23 cellular contexts compared by ENCODE assay signal in genomic region chr10:33325929-33326328, GRCh38. TPM values are rescaled to one million over a fixed set of nuclear protein-coding genes. Genes with fewer than 3 reads are reported as not detected.
DNase-seq lines count a peak whose midpoint lies in the region; ATAC-seq and TF ChIP-seq lines count a peak whose summit lies in the region.
"Had no signal": no experiment of that assay in that cellular context is flagged by ENCODE, and none has a peak within 500 bp of the region (broad histone marks: within the 10 kb centered on the region; RNA-seq: fewer than 3 reads in every experiment).

No MANE protein-coding gene starts in this region.

- H3K4me3 Mint-ChIP-seq in HFFc6 (peak overlapping the region; percentile 37), nephron (peak overlapping the region; percentile 6 to 23 (median 13)), T-helper 17 cell (no peak overlapping the region)
- H3K4me3 Mint-ChIP-seq: T-helper 1 cell treated with Interleukin-12 subunit alpha and Interleukin-12 subunit beta and Interleukin-4 antibody, amounts not matched to agents 30 μg/mL and 1 μg/mL, for 36 hours had no signal

- ATAC-seq in SK-N-SH treated with all-trans-retinoic acid at 6 μM for 48 hours: peak; percentile 74
- no peak for ATAC-seq in T-helper 17 cell
- no peak for ATAC-seq in sciatic nerve
- ATAC-seq: lower lobe of right lung, pancreas had no signal

- no peaks in the 10 kb centered on the region for H3K27me3 Mint-ChIP-seq in HFFc6 (ENCODE audit: insufficient read depth)
- no peaks in the 10 kb centered on the region for H3K27me3 Mint-ChIP-seq in nephron (ENCODE audit: low read depth)
- peaks cover 49% of the 10 kb centered on the region for H3K27me3 Mint-ChIP-seq in T-helper 17 cell

- H3K9me3 Mint-ChIP-seq in HFFc6 (no peaks in the 10 kb centered on the region), nephron (no peaks in the 10 kb centered on the region)
- H3K9me3 Mint-ChIP-seq: T-helper 1 cell treated with Interleukin-12 subunit alpha and Interleukin-12 subunit beta and Interleukin-4 antibody, amounts not matched to agents 30 μg/mL and 1 μg/mL, for 36 hours had no signal

- H3K36me3 Mint-ChIP-seq in HFFc6 (ENCODE audit: low read depth) (peaks cover 64% of the 10 kb centered on the region), nephron (ENCODE audit: low read depth) (peaks cover 80% of the 10 kb centered on the region), T-helper 17 cell (ENCODE audit: low read depth) (no peaks in the 10 kb centered on the region)

- peak; percentile 8 for DNase-seq in DMS 273 (lab: John Stamatoyannopoulos, UW; ENCODE audit: unreplicated experiment)
- DNase-seq in DMS 273 treated with DMSO at 0.1 percent for 48 hours (lab: John Stamatoyannopoulos, UW): no peak
- no peak for DNase-seq in HFFc6
- no peak for DNase-seq in activated CD4-positive, alpha-beta T cell treated with anti-CD3 and anti-CD28 coated beads, Interleukin-2, amount 50 U/mL, for 4 hours
- no peak for DNase-seq in T-helper 17 cell
- no peak for DNase-seq in sciatic nerve (ENCODE audit: low spot score)
- DNase-seq: activated CD4-positive, alpha-beta T cell treated with anti-CD3 and anti-CD28 coated beads, Interleukin-2, amount 50 U/mL, for 48 hours; activated gamma-delta T cell treated with Interleukin-2 at 50 U/mL for 16 hours; amniotic stem cell; dorsolateral prefrontal cortex; GM23248; lower lobe of right lung; NCI-H1105; NCI-H2227 treated with DMSO at 0.1 percent for 48 hours; pancreas; stimulated activated CD4-positive, alpha-beta T cell treated with anti-CD3 and anti-CD28 coated beads, Interleukin-4, amount 100 ng/mL, for 24 hours; stomach; upper lobe of left lung; WERI-Rb-1 had no signal

- TF ChIP-seq CTCF in HFFc6 (IDR thresholded peaks at IDR 0.05) (no peak), nephron (IDR thresholded peaks at IDR 0.05; ENCODE audit: unreplicated experiment in 3 of 3) (no peak)

- H3K4me1 Mint-ChIP-seq in HFFc6 (ENCODE audit: low read depth) (peaks cover 73% of the 10 kb centered on the region), nephron (peaks cover 53% of the 10 kb centered on the region), T-helper 17 cell (peaks cover 7% of the 10 kb centered on the region)

- no peaks in the 10 kb centered on the region for H3K9me3 ChIP-seq in T-helper 17 cell (ENCODE audit: control insufficient read depth, low read length, poor library complexity, severe bottlenecking)
- H3K9me3 ChIP-seq: BLaER1, lower lobe of right lung, pancreas, stomach, upper lobe of left lung had no signal

- intact Hi-C loops in sciatic nerve (cut with DNase I): no loop called here

- peak overlapping the region; percentile 17; the same call in 1 of the 2 replicates for H3K27ac Mint-ChIP-seq in HFFc6
- H3K27ac Mint-ChIP-seq in nephron: peak overlapping the region in 2 of 3 experiments; percentile 22 to 36
- H3K27ac Mint-ChIP-seq in T-helper 17 cell: no peak overlapping the region
- H3K27ac Mint-ChIP-seq: T-helper 1 cell treated with Interleukin-12 subunit alpha and Interleukin-12 subunit beta and Interleukin-4 antibody, amounts not matched to agents 30 μg/mL and 1 μg/mL, for 36 hours had no signal

TF ChIP-seq in SK-N-SH treated with all-trans-retinoic acid at 6 μM for 48 hours, 23 proteins besides CTCF, POLR2A, EP300 and RAD21:
- TF ChIP-seq ZFP3 (CRISPR knock-in tag; IDR thresholded peaks at IDR 0.05): no peak
- TF ChIP-seq POU6F1 (CRISPR knock-in tag; IDR thresholded peaks at IDR 0.05; ENCODE audit: borderline replicate concordance, low read depth): no peak
- TF ChIP-seq ZC3H10 (CRISPR knock-in tag; IDR thresholded peaks at IDR 0.05): peak; percentile 72; the same call in 1 of the 2 replicates
- TF ChIP-seq ARNTL (CRISPR knock-in tag; IDR thresholded peaks at IDR 0.05; ENCODE audit: borderline replicate concordance, low read depth): no peak
- peak; percentile 36; the same call in 1 of the 2 replicates for TF ChIP-seq ISL1 (CRISPR knock-in tag; IDR thresholded peaks at IDR 0.05)
- TF ChIP-seq GLIS3 (CRISPR knock-in tag; IDR thresholded peaks at IDR 0.05): no peak
- no peak for TF ChIP-seq ZNF8 (CRISPR knock-in tag; IDR thresholded peaks at IDR 0.05)
- TF ChIP-seq TCF4 (CRISPR knock-in tag; IDR thresholded peaks at IDR 0.05; ENCODE audit: borderline replicate concordance): no peak
- TF ChIP-seq BACH2 (CRISPR knock-in tag; IDR thresholded peaks at IDR 0.05; ENCODE audit: borderline replicate concordance): no peak
- TF ChIP-seq CSRNP3 (CRISPR knock-in tag; IDR thresholded peaks at IDR 0.05): no peak
TF ChIP-seq in SK-N-SH treated with all-trans-retinoic acid at 6 μM for 48 hours: peak in this region for 2.

RNA-seq across cellular contexts. Expression of gene NRP1, which starts 8.5 kb away (rescaled TPM):
- total RNA-seq in HFFc6 (2021; fragmentation: NEBNext Ultra II Directional; extraction: Animal tissue kit (Norgen Biotek cat#: 25700)): 100 to 1,000 TPM; 136 to 164 (median 147) TPM
- total RNA-seq in T-helper 17 cell (under 1 TPM; 0.15 to 0.47 TPM), sciatic nerve (156 TPM)

Comparison
In these comparisons a context has a peak if more than half of its experiments do, and no peak if none do; other contexts are left out.
1. RNA of gene NRP1, which starts 8.5 kb away (total RNA-seq): 156 TPM in sciatic nerve (single experiment) and 136 to 164 TPM in HFFc6; 0.15 to 0.47 TPM in T-helper 17 cell; every median in the first group is over 10 times any median in the second.